8 cellular contexts compared by ENCODE assay signal in genomic region chr20:50572922-50573777, GRCh38.
DNase-seq lines count a peak whose midpoint lies in the region; ATAC-seq and TF ChIP-seq lines count a peak whose summit lies in the region.

No MANE protein-coding gene starts in this region.

- POLR2A ChIA-PET in IMR-90 (lab: Charles Lee; ENCODE audit: unreplicated experiment): no interaction called here

- H4K20me1 ChIP-seq in IMR-90 (ENCODE audit: insufficient read depth, low read length): peaks cover 46% of the 10 kb centered on the region

- H3K4me2 ChIP-seq in IMR-90 (ENCODE audit: low read depth, low read length): no peak overlapping the region

- H3K27me3 ChIP-seq in IMR-90 (ENCODE audit: control insufficient read depth, insufficient read depth, low read length): no peaks in the 10 kb centered on the region

- 0 out of 3 replicates have a peak overlapping the region, but pooled peaks have one; percentile 7 for H2BK15ac ChIP-seq in IMR-90 (ENCODE audit: low read depth, low read length)

- BruUV-seq in IMR-90 (replicated peaks; lab: Mats Ljungman, UMichigan): no TSS peak

- TF ChIP-seq POLR2A in IMR-90 (IDR thresholded peaks at IDR 0.05; ENCODE audit: low read depth, low read length): no peak

- no peak overlapping the region for H3K18ac ChIP-seq in IMR-90 (ENCODE audit: low read depth, low read length)

- peaks cover 53% of the 10 kb centered on the region for H3K36me3 ChIP-seq in IMR-90 (ENCODE audit: control insufficient read depth, insufficient read depth, low read length)

- H3K9me3 ChIP-seq in IMR-90 (ENCODE audit: control insufficient read depth, insufficient read depth, low read length): no peaks in the 10 kb centered on the region

- intact Hi-C loops in IMR-90 (cut with micrococcal nuclease): loop anchor here (1.0 kb wide), 1 partner anchor 63 kb away; the partner anchor contains the start of gene PTPN1

- H3K79me1 ChIP-seq in IMR-90 (ENCODE audit: low read depth in 1 of 2, low read length in 2 of 2): peaks cover 42 to 90% of the 10 kb centered on the region in 2 experiments

- H3K23ac ChIP-seq in IMR-90 (ENCODE audit: low read depth, low read length): peak overlapping the region; percentile 86; the same call in 1 of the 2 replicates

- H4K5ac ChIP-seq in IMR-90 (ENCODE audit: low read depth, low read length): no peak overlapping the region; the same call in 1 of the 2 replicates

- peak overlapping the region in 1 of 2 experiments; percentile 24; a peak in 1 of 4 replicates for H4K8ac ChIP-seq in IMR-90 (ENCODE audit: low read depth in 2 of 2, low read length in 2 of 2)

- WGBS in IMR-90 (ENCODE audit: extremely low coverage in 2 of 2, insufficient read length in 1 of 2), 2 experiments: 41% methylated on average over 3 of the region's 6 CpGs; no CpG with 5 or more reads in 1 of the 2 experiments

- H2AK9ac ChIP-seq in IMR-90 (replicated peaks; ENCODE audit: low read depth, low read length, poor library complexity): no peak overlapping the region

- H2AFZ ChIP-seq in IMR-90 (replicated peaks; ENCODE audit: low read length, poor library complexity): no peak overlapping the region

- peak overlapping the region; percentile 27 for H2BK5ac ChIP-seq in IMR-90 (ENCODE audit: low read depth, low read length, poor library complexity, severe bottlenecking)

- TF ChIP-seq RAD21 in IMR-90 (IDR thresholded peaks at IDR 0.05; ENCODE audit: low read length): no peak

- H3K14ac ChIP-seq in IMR-90 (replicated peaks; ENCODE audit: low read depth, low read length): peak overlapping the region; percentile 78

- no peak overlapping the region for H3K4me3 ChIP-seq in IMR-90 (ENCODE audit: insufficient read depth, low read depth, low read length)
- no peak overlapping the region for H3K4me3 ChIP-seq in astrocyte of the spinal cord (ENCODE audit: low read depth, low read length)

- H2AK5ac ChIP-seq in IMR-90 (ENCODE audit: low read depth, low read length): peak overlapping the region; percentile 54; the same call in 1 of the 2 replicates

- CTCF ChIA-PET in IMR-90 (lab: Yijun Ruan, JAX): interaction anchor here (0.8 to 1.2 kb wide), 4 partner anchors 11 to 388 kb away, joined by 3 to 4 read pairs (median 4); no protein-coding TSS in a partner anchor

- H3K9ac ChIP-seq in IMR-90 (ENCODE audit: low read depth, low read length): 0 out of 2 replicates have a peak overlapping the region, but pooled peaks have one; percentile 27

- H3K56ac ChIP-seq in IMR-90 (ENCODE audit: extremely low read depth, insufficient read depth, low read length): no peak overlapping the region

- TF ChIP-seq CTCF in IMR-90 (conservative IDR thresholded peaks at IDR 0.05; ENCODE audit: low read depth, low read length) (no peak), astrocyte of the spinal cord (IDR thresholded peaks at IDR 0.05; ENCODE audit: low read depth, low read length) (no peak)

- peaks cover 15% of the 10 kb centered on the region for H3K4me1 ChIP-seq in IMR-90 (ENCODE audit: control insufficient read depth, insufficient read depth, low read length)

- H3K9me1 ChIP-seq in IMR-90 (ENCODE audit: insufficient read depth, low read length): peaks cover 31% of the 10 kb centered on the region

- H3K4ac ChIP-seq in IMR-90 (ENCODE audit: low read depth, low read length): peak overlapping the region; percentile 44

- H2BK120ac ChIP-seq in IMR-90 (ENCODE audit: low read depth, low read length): peak overlapping the region; percentile 1; the same call in 1 of the 2 replicates

- ATAC-seq in IMR-90 (ENCODE audit: low read depth): peak; percentile 43
- no peak for ATAC-seq in GM19023 (IDR thresholded peaks at IDR 0.05; ENCODE audit: unreplicated experiment)
- no peak for ATAC-seq in HG03469 (IDR thresholded peaks at IDR 0.05; ENCODE audit: unreplicated experiment)
- ATAC-seq in HG02763 (IDR thresholded peaks at IDR 0.05; ENCODE audit: unreplicated experiment): no peak

- no peak overlapping the region for H2BK20ac ChIP-seq in IMR-90 (ENCODE audit: low read depth, low read length)

- H4K91ac ChIP-seq in IMR-90 (ENCODE audit: insufficient read depth, low read depth, low read length): no peak overlapping the region

- in situ Hi-C loops in IMR-90 (cut with MboI; ENCODE audit: low sequenced_read_pairs) (loop anchor here (5.0 kb wide), 1 partner anchor 61 kb away; the partner anchor contains the start of gene PTPN1), astrocyte of the spinal cord (cut with HindIII; ENCODE audit: low sequenced_read_pairs) (no loop called here)

- peak overlapping the region; percentile 45 for H3K27ac ChIP-seq in IMR-90 (ENCODE audit: insufficient read depth, low read length)

- DNase-seq in AG08396 (ENCODE audit: low spot score) (peak; percentile 64), IMR-90 (peak; percentile 81), astrocyte of the spinal cord (ENCODE audit: low read depth, low spot score) (peak; percentile 77), midbrain (lab: John Stamatoyannopoulos, UW) (peak; percentile 63)
- DNase-seq in activated CD4-positive, alpha-beta T cell treated with anti-CD3 and anti-CD28 coated beads, Interleukin-2, amount 50 U/mL, for 1 hour: no peak

- dilution Hi-C loops in IMR-90 (cut with HindIII; ENCODE audit: low sequenced_read_pairs, unreplicated experiment): no loop called here

TF ChIP-seq in IMR-90, 13 proteins besides CTCF, POLR2A, EP300 and RAD21:
- peak; percentile 66 for TF ChIP-seq USF2 (IDR thresholded peaks at IDR 0.05; ENCODE audit: low read depth, low read length)
- no peak for TF ChIP-seq RFX5 (IDR thresholded peaks at IDR 0.05; ENCODE audit: low read depth, low read length)
- TF ChIP-seq CEBPB (IDR thresholded peaks at IDR 0.05; ENCODE audit: low read depth, low read length): peak; percentile 25; the same call in 1 of the 2 replicates
- peak; percentile 73; the same call in 1 of the 2 replicates for TF ChIP-seq MAZ (IDR thresholded peaks at IDR 0.05; ENCODE audit: borderline replicate concordance, low read depth, low read length)
- TF ChIP-seq BHLHE40 (IDR thresholded peaks at IDR 0.05; ENCODE audit: low read depth, low read length): peak; percentile 92
- TF ChIP-seq FOS (IDR thresholded peaks at IDR 0.05; ENCODE audit: low read depth, low read length): no peak
